10 cellular contexts compared by ENCODE assay signal in genomic region chr2:238389985-238390682, GRCh38. TPM values are rescaled to one million over a fixed set of nuclear protein-coding genes. Genes with fewer than 3 reads are reported as not detected.
DNase-seq lines count a peak whose midpoint lies in the region; ATAC-seq, FAIRE-seq and TF ChIP-seq lines count a peak whose summit lies in the region.
"Had no signal": no experiment of that assay in that cellular context is flagged by ENCODE, and none has a peak within 500 bp of the region (broad histone marks: within the 10 kb centered on the region; RNA-seq: fewer than 3 reads in every experiment).

No MANE protein-coding gene starts in this region.

- H3K4me3 ChIP-seq in keratinocyte (ENCODE audit: control insufficient read depth in 2 of 3, extremely low read depth in 1 of 3, insufficient read depth in 2 of 3, low read depth in 1 of 3, low read length in 3 of 3): peak overlapping the region in 2 of 3 experiments; percentile 36 to 46
- no peak overlapping the region for H3K4me3 ChIP-seq in PC-9

- H3K9me3 ChIP-seq in keratinocyte (ENCODE audit: control insufficient read depth, low read depth, low read length) (no peaks in the 10 kb centered on the region), PC-9 (ENCODE audit: insufficient read depth, low read depth) (no peaks in the 10 kb centered on the region)

- dilution Hi-C loops in keratinocyte (cut with MboI; ENCODE audit: extremely low pct_ligation_motif_present, low sequenced_read_pairs): no loop called here

- H2AFZ ChIP-seq in keratinocyte (ENCODE audit: control insufficient read depth, low read length) (peak overlapping the region; percentile 96), PC-9 (no peak overlapping the region)

- H3K27me3 Mint-ChIP-seq in WTC11 (ENCODE audit: low read depth): no peaks in the 10 kb centered on the region
- H3K27me3 Mint-ChIP-seq in activated T-helper 1 cell treated with anti-CD3 and anti-CD28 coated beads, Interleukin-12 subunit alpha, Interleukin-12 subunit beta, Interleukin-2, Interleukin-4 antibody, amounts not matched to agents 30 ng/mL and 10 ng/mL and 1 ng/mL, durations not matched to agents 14 hours and 24 hours and 36 hours (ENCODE audit: insufficient read depth): no peaks in the 10 kb centered on the region

- H3K36me3 Mint-ChIP-seq in WTC11: no peaks in the 10 kb centered on the region
- no peaks in the 10 kb centered on the region for H3K36me3 Mint-ChIP-seq in activated T-helper 1 cell treated with anti-CD3 and anti-CD28 coated beads, Interleukin-12 subunit alpha, Interleukin-12 subunit beta, Interleukin-2, Interleukin-4 antibody, amounts not matched to agents 30 ng/mL and 10 ng/mL and 1 ng/mL, durations not matched to agents 14 hours and 24 hours and 36 hours (ENCODE audit: low read depth)

- no peaks in the 10 kb centered on the region for H3K79me2 ChIP-seq in keratinocyte (ENCODE audit: control insufficient read depth, insufficient read depth, low read length)
- no peaks in the 10 kb centered on the region for H3K79me2 ChIP-seq in PC-9 (ENCODE audit: low read depth)

- H3K4me1 ChIP-seq in keratinocyte (ENCODE audit: control insufficient read depth, extremely low read depth, insufficient read depth, low read length) (peaks cover 15% of the 10 kb centered on the region), PC-9 (replicated peaks; ENCODE audit: insufficient read depth) (no peaks in the 10 kb centered on the region)

- H3K9me2 ChIP-seq in PC-9 (ENCODE audit: insufficient read depth): no peaks in the 10 kb centered on the region

- peaks cover 4% of the 10 kb centered on the region; the same call in 1 of the 2 replicates for H3K4me1 Mint-ChIP-seq in WTC11
- no peaks in the 10 kb centered on the region for H3K4me1 Mint-ChIP-seq in activated T-helper 1 cell treated with anti-CD3 and anti-CD28 coated beads, Interleukin-12 subunit alpha, Interleukin-12 subunit beta, Interleukin-2, Interleukin-4 antibody, amounts not matched to agents 30 ng/mL and 10 ng/mL and 1 ng/mL, durations not matched to agents 14 hours and 24 hours and 36 hours (ENCODE audit: low read depth)

- CTCF ChIA-PET in WTC11 (lab: Charles Lee): no interaction called here
- CTCF ChIA-PET in PC-9 (lab: Charles Lee): no interaction called here

- peaks cover 6% of the 10 kb centered on the region; the same call in 1 of the 2 replicates for H3F3A ChIP-seq in PC-9 (ENCODE audit: insufficient read depth, low read depth)

- peak; percentile 52 for DNase-seq in NCI-H1417 treated with DMSO at 0.1 percent for 48 hours (lab: John Stamatoyannopoulos, UW)
- no peak for DNase-seq in WTC11 (ENCODE audit: low spot score)
- peak; percentile 28 for DNase-seq in keratinocyte (ENCODE audit: low read depth, low spot score)
- DNase-seq in activated CD4-positive, alpha-beta T cell treated with anti-CD3 and anti-CD28 coated beads, Interleukin-2, amount 50 U/mL, for 1 hour: no peak
- DNase-seq in activated T-helper 1 cell treated with anti-CD3 and anti-CD28 coated beads, Interleukin-12 subunit alpha, Interleukin-12 subunit beta, Interleukin-2, Interleukin-4 antibody, amounts not matched to agents 30 ng/mL and 10 ng/mL and 1 ng/mL, durations not matched to agents 14 hours and 24 hours and 36 hours (ENCODE audit: low spot score): no peak
- DNase-seq in PC-9: no peak
- DNase-seq: activated gamma-delta T cell, mesendoderm had no signal

- H3K27ac ChIP-seq in 22Rv1 (peak overlapping the region; percentile 26; the same call in 1 of the 2 replicates), keratinocyte (ENCODE audit: control insufficient read depth, insufficient read depth, low read length) (peak overlapping the region; percentile 95), PC-9 (no peak overlapping the region)

- FAIRE-seq in keratinocyte (lab: Jason Lieb, UNC): peak; percentile 86

- H3K27ac Mint-ChIP-seq in WTC11: peak overlapping the region; percentile 88; the same call in 1 of the 2 replicates
- H3K27ac Mint-ChIP-seq in activated T-helper 1 cell treated with anti-CD3 and anti-CD28 coated beads, Interleukin-12 subunit alpha, Interleukin-12 subunit beta, Interleukin-2, Interleukin-4 antibody, amounts not matched to agents 30 ng/mL and 10 ng/mL and 1 ng/mL, durations not matched to agents 14 hours and 24 hours and 36 hours: no peak overlapping the region

- H3K9me3 Mint-ChIP-seq in WTC11: no peaks in the 10 kb centered on the region
- no peaks in the 10 kb centered on the region for H3K9me3 Mint-ChIP-seq in activated T-helper 1 cell treated with anti-CD3 and anti-CD28 coated beads, Interleukin-12 subunit alpha, Interleukin-12 subunit beta, Interleukin-2, Interleukin-4 antibody, amounts not matched to agents 30 ng/mL and 10 ng/mL and 1 ng/mL, durations not matched to agents 14 hours and 24 hours and 36 hours

- no peaks in the 10 kb centered on the region for H3K9me1 ChIP-seq in keratinocyte (ENCODE audit: control insufficient read depth, extremely low read depth, insufficient read depth, low read length)

- POLR2A ChIA-PET in WTC11 (lab: Charles Lee) (no interaction called here), PC-9 (lab: Charles Lee; ENCODE audit: unreplicated experiment) (no interaction called here)

- TF ChIP-seq CTCF in 22Rv1 (IDR thresholded peaks at IDR 0.05) (no peak), WTC11 (IDR thresholded peaks at IDR 0.05) (no peak), keratinocyte (optimal IDR thresholded peaks at IDR 0.05 in 1 of 3, IDR thresholded peaks at IDR 0.05 in 1 of 3, conservative IDR thresholded peaks at IDR 0.05 in 1 of 3; ENCODE audit: extremely low read depth in 1 of 3, insufficient read depth in 2 of 3, low read length in 3 of 3) (no peak), PC-9 (conservative IDR thresholded peaks at IDR 0.05) (no peak)

- H3K27me3 ChIP-seq in keratinocyte (ENCODE audit: control insufficient read depth, extremely low read depth, insufficient read depth, low read length) (no peaks in the 10 kb centered on the region), PC-9 (ENCODE audit: insufficient read depth, low read depth) (no peaks in the 10 kb centered on the region)

- BruUV-seq in PC-9 (replicated peaks; lab: Mats Ljungman, UMichigan): no TSS peak

- intact Hi-C loops in activated T-helper 1 cell treated with anti-CD3 and anti-CD28 coated beads, Interleukin-12 subunit alpha, Interleukin-12 subunit beta, Interleukin-2, Interleukin-4 antibody, amounts not matched to agents 30 ng/mL and 10 ng/mL and 1 ng/mL, durations not matched to agents 14 hours and 24 hours and 36 hours (cut with micrococcal nuclease): no loop called here
- intact Hi-C loops in PC-9 (cut with micrococcal nuclease; ENCODE audit: unreplicated experiment): no loop called here

- H3K36me3 ChIP-seq in keratinocyte (ENCODE audit: control insufficient read depth in 2 of 2, extremely low read depth in 1 of 2, insufficient read depth in 2 of 2, low read length in 2 of 2) (no peaks in the 10 kb centered on the region), PC-9 (ENCODE audit: low read depth) (no peaks in the 10 kb centered on the region)

- H3K4me2 ChIP-seq in keratinocyte (ENCODE audit: control insufficient read depth, extremely low read depth, insufficient read depth, low read depth, low read length) (peak overlapping the region; percentile 90), PC-9 (no peak overlapping the region)

- no peak overlapping the region for H3K4me3 Mint-ChIP-seq in WTC11
- no peak overlapping the region for H3K4me3 Mint-ChIP-seq in activated T-helper 1 cell treated with anti-CD3 and anti-CD28 coated beads, Interleukin-12 subunit alpha, Interleukin-12 subunit beta, Interleukin-2, Interleukin-4 antibody, amounts not matched to agents 30 ng/mL and 10 ng/mL and 1 ng/mL, durations not matched to agents 14 hours and 24 hours and 36 hours

- no peak for ATAC-seq in WTC11
- no peak for ATAC-seq in HG03354 (IDR thresholded peaks at IDR 0.05; ENCODE audit: poor library complexity, severe bottlenecking, unreplicated experiment)

- H4K20me1 ChIP-seq in keratinocyte (ENCODE audit: control insufficient read depth, extremely low read depth, insufficient read depth, low read length) (no peaks in the 10 kb centered on the region), PC-9 (ENCODE audit: insufficient read depth) (no peaks in the 10 kb centered on the region)

- peak overlapping the region; percentile 79 for H3K9ac ChIP-seq in keratinocyte (ENCODE audit: control insufficient read depth, extremely low read depth, insufficient read depth, low read length)

TF ChIP-seq in WTC11, 78 proteins besides CTCF, POLR2A, EP300 and RAD21 (continues in another document):
- no peak for TF ChIP-seq USF2 (CRISPR knock-in tag; IDR thresholded peaks at IDR 0.05)
- no peak for TF ChIP-seq SP1 (CRISPR knock-in tag; conservative IDR thresholded peaks at IDR 0.05)
- TF ChIP-seq, protein P1, sequence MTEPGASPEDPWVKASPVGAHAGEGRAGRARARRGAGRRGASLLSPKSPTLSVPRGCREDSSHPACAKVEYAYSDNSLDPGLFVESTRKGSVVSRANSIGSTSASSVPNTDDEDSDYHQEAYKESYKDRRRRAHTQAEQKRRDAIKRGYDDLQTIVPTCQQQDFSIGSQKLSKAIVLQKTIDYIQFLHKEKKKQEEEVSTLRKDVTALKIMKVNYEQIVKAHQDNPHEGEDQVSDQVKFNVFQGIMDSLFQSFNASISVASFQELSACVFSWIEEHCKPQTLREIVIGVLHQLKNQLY (CRISPR knock-in tag; IDR thresholded peaks at IDR 0.05): no peak

RNA-seq across cellular contexts. Expression of gene ASB1, which starts 36.6 kb away (rescaled TPM):
- total RNA-seq in WTC11 (2021) (36.2 to 43.9 TPM (median 39.1 TPM) in 3 replicates), PC-9 (2021) (56.7 and 64.6 TPM in 2 replicates)
- 11.8 to 16.7 TPM (median 13.0 TPM) in 3 replicates for polyA plus RNA-seq in keratinocyte
- polyA plus RNA-seq in keratinocyte (2011; ENCODE audit: low read depth): 7.1 TPM
- polyA plus RNA-seq in keratinocyte (2011; cell fraction: cytosol; rRNA removed): 7.7 and 15.3 TPM in 2 replicates
- 26.1 and 32.2 TPM in 2 replicates for polyA plus RNA-seq in keratinocyte (2011; cell fraction: nucleus; rRNA removed)
- polyA plus RNA-seq in keratinocyte (2012; ENCODE audit: low replicate concordance): 10.8 and 18.4 TPM in 2 replicates
- 7.2 to 27.3 TPM (median 11.8 TPM) in 3 replicates for polyA minus RNA-seq in keratinocyte
- 11.5 TPM for polyA minus RNA-seq in keratinocyte (2011; cell fraction: cytosol; rRNA and poly(A)+ RNA removed)
- polyA minus RNA-seq in keratinocyte (2011; cell fraction: nucleus; rRNA and poly(A)+ RNA removed): 8.8 and 12.2 TPM in 2 replicates
- total RNA-seq in activated T-helper 1 cell treated with anti-CD3 and anti-CD28 coated beads, Interleukin-12 subunit alpha, Interleukin-12 subunit beta, Interleukin-2, Interleukin-4 antibody, amounts not matched to agents 30 ng/mL and 10 ng/mL and 1 ng/mL, durations not matched to agents 14 hours and 24 hours and 36 hours: 32.4 and 35.2 TPM in 2 replicates

Comparison
In these comparisons a context has a peak if more than half of its experiments do, and no peak if none do; other contexts are left out.
1. DNase-seq: peak in NCI-H1417 treated with DMSO at 0.1 percent for 48 hours (single experiment) and keratinocyte (single experiment); none in WTC11 (single experiment), activated CD4-positive, alpha-beta T cell treated with anti-CD3 and anti-CD28 coated beads, Interleukin-2, amount 50 U/mL, for 1 hour (single experiment), activated T-helper 1 cell treated with anti-CD3 and anti-CD28 coated beads, Interleukin-12 subunit alpha, Interleukin-12 subunit beta, Interleukin-2, Interleukin-4 antibody, amounts not matched to agents 30 ng/mL and 10 ng/mL and 1 ng/mL, durations not matched to agents 14 hours and 24 hours and 36 hours (single experiment) and PC-9 (0 of 2).